21 cellular contexts compared by ENCODE assay signal in the genomic region with DNA sequence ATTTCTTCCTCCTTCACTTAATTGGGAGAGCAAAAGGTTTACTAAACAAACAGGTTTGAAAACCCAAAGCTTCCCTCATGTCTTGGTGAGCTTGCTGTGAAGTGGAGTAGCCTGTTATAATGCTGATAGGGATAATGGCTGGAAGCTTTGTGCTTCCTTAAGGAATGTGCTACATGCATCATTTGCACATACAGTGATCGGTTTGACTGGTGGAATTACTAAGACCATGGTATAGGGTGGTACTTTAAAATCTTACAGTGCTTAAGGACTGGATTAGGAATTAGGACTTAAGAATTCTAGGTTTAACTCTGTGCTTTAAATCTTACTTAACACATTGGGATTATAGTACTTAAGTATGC.
DNase-seq lines count a peak whose midpoint lies in the region; ATAC-seq, FAIRE-seq and TF ChIP-seq lines count a peak whose summit lies in the region.
"Had no signal": no experiment of that assay in that cellular context is flagged by ENCODE, and none has a peak within 500 bp of the region (broad histone marks: within the 10 kb centered on the region; RNA-seq: fewer than 3 reads in every experiment).

No MANE protein-coding gene starts in this region.

- intact Hi-C loops in K562 (cut with micrococcal nuclease) = loop anchor here (5.0 kb wide), 1 partner anchor 71 kb away; no protein-coding TSS in a partner anchor

- H3K9ac ChIP-seq in ES-I3 (ENCODE audit: low read depth, low read length) (peak overlapping the region; percentile 21; the same call in 1 of the 2 replicates), K562 (ENCODE audit: insufficient read depth in 1 of 2, low read depth in 2 of 2, low read length in 2 of 2) (no peak overlapping the region), neural cell (ENCODE audit: low read length) (no peak overlapping the region)

- no peaks in the 10 kb centered on the region for H3K9me3 Mint-ChIP-seq in IgD-negative memory B cell
- H3K9me3 Mint-ChIP-seq: activated CD8-positive, alpha-beta T cell treated with anti-CD3 and anti-CD28 coated beads for 36 hours; activated naive CD8-positive, alpha-beta T cell treated with anti-CD3 and anti-CD28 coated beads, Interleukin-2, amount 10 ng/mL, durations not matched to agents 7 days and 5 days had no signal

- CTCF ChIA-PET in K562 (lab: Yijun Ruan, JAX; ENCODE audit: low intra/inter-chr PET ratio) = no interaction called here

- TF ChIP-seq RAD21 in K562 (CRISPR knock-in tag; conservative IDR thresholded peaks at IDR 0.05 in 1 of 2, IDR thresholded peaks at IDR 0.05 in 1 of 2) = no peak
- TF ChIP-seq RAD21 in neural cell (conservative IDR thresholded peaks at IDR 0.05) = no peak

- in situ Hi-C loops in K562 (cut with MboI) = no loop called here

- no peaks in the 10 kb centered on the region for H3K9me3 ChIP-seq in ES-I3 (ENCODE audit: control insufficient read depth, insufficient read depth, low read length)
- no peaks in the 10 kb centered on the region for H3K9me3 ChIP-seq in K562 (replicated peaks; ENCODE audit: control insufficient read depth, insufficient read depth, low read depth, low read length)
- H3K9me3 ChIP-seq in neural cell (ENCODE audit: low read length) = no peaks in the 10 kb centered on the region
- H3K9me3 ChIP-seq: neutrophil, thoracic aorta had no signal

- H3K4me1 Mint-ChIP-seq in IgD-negative memory B cell = peaks cover 79 to 82% (median 80%) of the 10 kb centered on the region in 3 donors

- H3K9me1 ChIP-seq in K562 (ENCODE audit: control insufficient read depth, insufficient read depth, low read length) = no peaks in the 10 kb centered on the region

- WGBS in K562 (ENCODE audit: insufficient coverage, low coverage, missing lambda C conversion rate) = 68% methylated on average over 1 of the region's 1 CpG

- H3K27me3 ChIP-seq in K562 (ENCODE audit: control insufficient read depth in 2 of 2, insufficient read depth in 2 of 2, low read length in 2 of 2) (no peaks in the 10 kb centered on the region), neural cell (ENCODE audit: insufficient read depth, low read depth, low read length) (no peaks in the 10 kb centered on the region)
- H3K27me3 ChIP-seq: brain microvascular endothelial cell, dorsolateral prefrontal cortex, neutrophil had no signal

- H3K36me3 ChIP-seq in ES-I3 (ENCODE audit: insufficient read depth, low read length) (no peaks in the 10 kb centered on the region), K562 (ENCODE audit: control insufficient read depth, insufficient read depth, low read length) (no peaks in the 10 kb centered on the region; the same call in 2 of the 3 replicates), neural cell (ENCODE audit: insufficient read depth, low read length) (no peaks in the 10 kb centered on the region)
- H3K36me3 ChIP-seq: brain microvascular endothelial cell, neutrophil, thoracic aorta had no signal

- H2AFZ ChIP-seq in K562 (ENCODE audit: low read depth, low read length) (no peak overlapping the region), neural cell (ENCODE audit: low read depth, low read length) (no peak overlapping the region)

- H3K27ac Mint-ChIP-seq in IgD-negative memory B cell = peak overlapping the region in 2 of 3 donors; percentile 37 to 73
- H3K27ac Mint-ChIP-seq: activated naive CD8-positive, alpha-beta T cell treated with anti-CD3 and anti-CD28 coated beads, Interleukin-2, amount 10 ng/mL, durations not matched to agents 7 days and 5 days had no signal

- TF ChIP-seq EP300 in K562 (IDR thresholded peaks at IDR 0.05; ENCODE audit: low read length) (no peak), neural cell (conservative IDR thresholded peaks at IDR 0.05; ENCODE audit: poor library complexity, severe bottlenecking) (no peak)

- H3K27ac ChIP-seq in K562 (ENCODE audit: extremely low read depth, low read depth, low read length) = no peak overlapping the region
- no peak overlapping the region for H3K27ac ChIP-seq in neural cell (ENCODE audit: low read length)
- H3K27ac ChIP-seq: brain microvascular endothelial cell, dorsolateral prefrontal cortex, neutrophil had no signal

- POLR2A ChIA-PET in K562 (lab: Yijun Ruan, JAX) = interaction anchor here (0.5 to 2.6 kb wide), 5 partner anchors 13 to 257 kb away, joined by 3 to 8 read pairs (median 5); no protein-coding TSS in a partner anchor

- H3K9me2 ChIP-seq in neural cell (ENCODE audit: insufficient read depth, low read length) = no peaks in the 10 kb centered on the region

- no peaks in the 10 kb centered on the region for H3K36me3 Mint-ChIP-seq in IgD-negative memory B cell
- H3K36me3 Mint-ChIP-seq: activated naive CD8-positive, alpha-beta T cell treated with anti-CD3 and anti-CD28 coated beads, Interleukin-2, amount 10 ng/mL, durations not matched to agents 7 days and 5 days had no signal

- peaks cover 38% of the 10 kb centered on the region for H3K4me1 ChIP-seq in ES-I3 (ENCODE audit: insufficient read depth, low read length)
- peaks cover 15 to 60% of the 10 kb centered on the region in 2 experiments; a peak in 4 of 5 replicates for H3K4me1 ChIP-seq in K562 (replicated peaks in 1 of 2; ENCODE audit: control insufficient read depth in 2 of 2, insufficient read depth in 2 of 2, low read length in 2 of 2)

- H3K4me2 ChIP-seq in K562 (ENCODE audit: insufficient read depth, low read length) (no peak overlapping the region), neural cell (ENCODE audit: low read length) (no peak overlapping the region)

- DNase-seq in K562 (ENCODE audit: extremely low read depth in 1 of 4, low spot score in 3 of 4) (peak in 1 of 4 experiments; percentile 5), pons (ENCODE audit: low spot score) (no peak), NCI-H146 treated with DMSO at 0.1 percent for 48 hours (lab: John Stamatoyannopoulos, UW; ENCODE audit: unreplicated experiment) (no peak)
- DNase-seq: activated naive CD8-positive, alpha-beta T cell treated with anti-CD3 and anti-CD28 coated beads, Interleukin-2, amount 10 ng/mL, durations not matched to agents 7 days and 5 days; brain microvascular endothelial cell; dorsolateral prefrontal cortex; NCI-H1048; NCI-H2107; NCI-H748 treated with DMSO at 0.1 percent for 48 hours; stimulated activated CD4-positive, alpha-beta T cell treated with anti-CD3 and anti-CD28 coated beads, Interleukin-4, amount 100 ng/mL, for 1 hour had no signal

- H3K79me2 ChIP-seq in K562 (ENCODE audit: control insufficient read depth, insufficient read depth, low read length) (peaks cover 100% of the 10 kb centered on the region), neural cell (replicated peaks; ENCODE audit: insufficient read depth, low read length) (peaks cover 69% of the 10 kb centered on the region)

- no peak for ATAC-seq in K562
- no peak for ATAC-seq in HG02970 (IDR thresholded peaks at IDR 0.05; ENCODE audit: low FRiP score, unreplicated experiment)
- no peak for ATAC-seq in GM21717 (IDR thresholded peaks at IDR 0.05; ENCODE audit: unreplicated experiment)
- ATAC-seq: esophagus mucosa had no signal

- H3K4me3 ChIP-seq in K562 = no peak overlapping the region
- no peak overlapping the region for H3K4me3 ChIP-seq in neural cell (ENCODE audit: low read length)
- H3K4me3 ChIP-seq: dorsolateral prefrontal cortex, thoracic aorta had no signal

- TF ChIP-seq CTCF in K562 (IDR thresholded peaks at IDR 0.05 in 2 of 3, conservative IDR thresholded peaks at IDR 0.05 in 1 of 3; ENCODE audit: insufficient read depth in 2 of 3, low read depth in 1 of 3, low read length in 3 of 3) = no peak
- no peak for TF ChIP-seq CTCF in neural cell (IDR thresholded peaks at IDR 0.05; ENCODE audit: poor library complexity, severe bottlenecking)

- FAIRE-seq in K562 (lab: Jason Lieb, UNC) = no peak
- FAIRE-seq: G401.6, RCC 7860 had no signal

- BruUV-seq in K562 (replicated peaks; lab: Mats Ljungman, UMichigan) = no TSS peak

- no peaks in the 10 kb centered on the region for H3F3A ChIP-seq in neural cell (ENCODE audit: insufficient read depth, low read length, poor library complexity, severe bottlenecking)

- TF ChIP-seq POLR2A in K562 (conservative IDR thresholded peaks at IDR 0.05) = no peak

- no peaks in the 10 kb centered on the region for H3K27me3 Mint-ChIP-seq in IgD-negative memory B cell
- H3K27me3 Mint-ChIP-seq: activated CD8-positive, alpha-beta T cell treated with anti-CD3 and anti-CD28 coated beads for 36 hours; activated naive CD8-positive, alpha-beta T cell treated with anti-CD3 and anti-CD28 coated beads, Interleukin-2, amount 10 ng/mL, durations not matched to agents 7 days and 5 days had no signal

- H4K20me1 ChIP-seq in K562 (replicated peaks; ENCODE audit: control insufficient read depth, insufficient read depth, low read length) (0 out of 2 replicates have a peak, but pooled peaks cover 5% of the 10 kb centered on the region), neural cell (ENCODE audit: insufficient read depth) (peaks cover 3% of the 10 kb centered on the region)

- peak overlapping the region in 1 of 4 donors; percentile 32 for H3K4me3 Mint-ChIP-seq in IgD-negative memory B cell
- H3K4me3 Mint-ChIP-seq: activated CD8-positive, alpha-beta T cell treated with anti-CD3 and anti-CD28 coated beads for 36 hours; activated naive CD8-positive, alpha-beta T cell treated with anti-CD3 and anti-CD28 coated beads, Interleukin-2, amount 10 ng/mL, durations not matched to agents 7 days and 5 days had no signal

TF ChIP-seq in K562, 482 proteins besides CTCF, POLR2A, EP300 and RAD21:
- TF ChIP-seq ZNF253 (CRISPR knock-in tag; conservative IDR thresholded peaks at IDR 0.05) = no peak
- TF ChIP-seq BRD4 (IDR thresholded peaks at IDR 0.05) = no peak
- TF ChIP-seq CHCHD3 (CRISPR knock-in tag; IDR thresholded peaks at IDR 0.05) = 0 out of 2 replicates have a peak, but pooled peaks have one; percentile 22

TF ChIP-seq in neural cell, 6 proteins besides CTCF, POLR2A, EP300 and RAD21 (continues in another document):
- TF ChIP-seq TAF1 (IDR thresholded peaks at IDR 0.05; ENCODE audit: low read depth) = no peak
